Comparison of ENCODE assay signal across 28 cellular contexts in the genomic region with DNA sequence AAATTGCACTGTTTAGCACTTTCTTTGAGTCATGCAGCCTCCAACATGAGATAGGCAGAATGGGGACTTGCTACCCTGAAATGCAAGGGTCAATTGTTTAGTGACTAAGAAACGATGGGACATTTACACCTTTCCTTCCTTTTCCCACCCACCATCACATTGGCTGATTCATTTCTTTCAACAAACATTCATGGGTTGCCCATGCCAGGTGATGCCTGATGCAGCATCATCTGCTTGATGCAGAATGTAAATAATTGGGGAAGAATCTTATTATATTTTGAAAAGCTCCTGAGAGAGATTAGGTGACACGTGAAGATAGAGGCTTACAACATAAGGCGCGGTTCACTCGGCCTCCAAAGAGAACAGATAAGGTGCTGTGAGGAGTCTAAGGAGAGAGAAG.
"Had no signal": no experiment of that assay in that cellular context is flagged by ENCODE, and none has a peak within 500 bp of the region (broad histone marks: within the 10 kb centered on the region; RNA-seq: fewer than 3 reads in every experiment).

No MANE protein-coding gene starts in this region.

- ATAC-seq: naive thymus-derived CD8-positive, alpha-beta T cell; natural killer cell treated with Interleukin-12 subunit alpha and Interleukin-12 subunit beta and Interleukin-15 and Interleukin-18, amount 100 ng/mL, for 72 hours; psoas muscle; right cardiac atrium; right lobe of liver; stimulated activated naive B cell treated with anti-CD40 and anti-IgM and Interleukin-4, amounts not matched to agents 10 μg/mL and 1 μg/mL and 100 μg/mL, for 72 hours had no signal

- DNase-seq: naive thymus-derived CD8-positive, alpha-beta T cell; nephron progenitor cell; nucleus accumbens; ovary; psoas muscle; right cardiac atrium; right lobe of liver; spleen; stimulated activated CD4-positive, alpha-beta T cell treated with anti-CD3 and anti-CD28 coated beads, Interleukin-12 subunit alpha, Interleukin-12 subunit beta, amount 100 ng/mL, for 4 hours; stimulated activated CD4-positive, alpha-beta T cell treated with anti-CD3 and anti-CD28 coated beads, Interleukin-1b, Interleukin-23, amount 100 ng/mL, for 48 hours; stimulated activated CD4-positive, alpha-beta T cell treated with anti-CD3 and anti-CD28 coated beads, Interleukin-4, amount 100 ng/mL, for 1 hour; stimulated activated CD4-positive, alpha-beta T cell treated with anti-CD3 and anti-CD28 coated beads, Interleukin-4, amount 100 ng/mL, for 4 hours; stimulated activated CD8-positive, alpha-beta memory T cell treated with anti-CD3 and anti-CD28 coated beads, Interleukin-4, amount 100 ng/mL, for 48 hours; stimulated activated naive B cell treated with anti-CD40 and anti-IgM and Interleukin-4, amounts not matched to agents 10 μg/mL and 1 μg/mL and 100 μg/mL, for 72 hours; stimulated activated naive CD4-positive, alpha-beta T cell treated with Interleukin-2 at 50 U/mL for 16 hours; stomach; thyroid gland; trophoblast cell; upper lobe of left lung had no signal

- H2AFZ ChIP-seq: parathyroid adenoma had no signal

- H3K9me3 ChIP-seq: neutrophil, ovary, psoas muscle, right lobe of liver, spleen, stomach, thoracic aorta, thyroid gland, tibial nerve, upper lobe of left lung, vagina had no signal

- H3K4me2 ChIP-seq: smooth muscle cell had no signal

- H3K27ac ChIP-seq: neutrophil, ovary, parathyroid adenoma, psoas muscle, right lobe of liver, skin epidermis, spleen, stomach, thoracic aorta, thyroid gland, tibial nerve, upper lobe of left lung, vagina had no signal

- FAIRE-seq: urothelium cell line had no signal

- H3K36me3 ChIP-seq: neutrophil, ovary, right lobe of liver, spleen, stomach, thoracic aorta, thyroid gland, tibial nerve, upper lobe of left lung, vagina had no signal

- H3K4me1 ChIP-seq: parathyroid adenoma, psoas muscle, thyroid gland had no signal

- H3K27me3 ChIP-seq: ovary, right lobe of liver, spleen, stomach, thyroid gland, tibial nerve, upper lobe of left lung, vagina had no signal

- H3K4me3 ChIP-seq: ovary, psoas muscle, right lobe of liver, skin epidermis, smooth muscle cell, spleen, stomach, thoracic aorta, thyroid gland, tibial nerve, upper lobe of left lung, vagina had no signal
